ENCODE assay signal across 1 cellular context in genomic region chr1:26826261-26827201, GRCh38.
TF ChIP-seq lines count a peak whose summit lies in the region.

ZDHHC18 (plus strand) TSS chr1:26826688; CDS start chr1:26826805, 117 bp downstream.

TF ChIP-seq in GM12878, 131 proteins besides CTCF, POLR2A, EP300 and RAD21 (continued from another document):
- TF ChIP-seq ZNF592 (IDR thresholded peaks at IDR 0.05), result no peak
- TF ChIP-seq SMARCA5 (IDR thresholded peaks at IDR 0.05), result peak; percentile 96
- peak; percentile 71; the same call in 1 of the 2 replicates for TF ChIP-seq GATAD2B (conservative IDR thresholded peaks at IDR 0.05; ENCODE audit: low read depth)
- TF ChIP-seq TAF1 (IDR thresholded peaks at IDR 0.05; ENCODE audit: borderline replicate concordance, low read depth, low read length), result peak; percentile 55; the same call in 1 of the 2 replicates
- TF ChIP-seq, protein P1, sequence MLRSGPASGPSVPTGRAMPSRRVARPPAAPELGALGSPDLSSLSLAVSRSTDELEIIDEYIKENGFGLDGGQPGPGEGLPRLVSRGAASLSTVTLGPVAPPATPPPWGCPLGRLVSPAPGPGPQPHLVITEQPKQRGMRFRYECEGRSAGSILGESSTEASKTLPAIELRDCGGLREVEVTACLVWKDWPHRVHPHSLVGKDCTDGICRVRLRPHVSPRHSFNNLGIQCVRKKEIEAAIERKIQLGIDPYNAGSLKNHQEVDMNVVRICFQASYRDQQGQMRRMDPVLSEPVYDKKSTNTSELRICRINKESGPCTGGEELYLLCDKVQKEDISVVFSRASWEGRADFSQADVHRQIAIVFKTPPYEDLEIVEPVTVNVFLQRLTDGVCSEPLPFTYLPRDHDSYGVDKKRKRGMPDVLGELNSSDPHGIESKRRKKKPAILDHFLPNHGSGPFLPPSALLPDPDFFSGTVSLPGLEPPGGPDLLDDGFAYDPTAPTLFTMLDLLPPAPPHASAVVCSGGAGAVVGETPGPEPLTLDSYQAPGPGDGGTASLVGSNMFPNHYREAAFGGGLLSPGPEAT (IDR thresholded peaks at IDR 0.05; ENCODE audit: low read depth), result no peak
- TF ChIP-seq IKZF2 (IDR thresholded peaks at IDR 0.05), result 0 out of 4 replicates have a peak, but pooled peaks of 1 of the 2 experiments have one; percentile 14
- 0 out of 2 replicates have a peak, but pooled peaks have one; percentile 52 for TF ChIP-seq BACH1 (IDR thresholded peaks at IDR 0.05; ENCODE audit: borderline replicate concordance)
- TF ChIP-seq RB1 (IDR thresholded peaks at IDR 0.05; ENCODE audit: borderline replicate concordance), result peak; percentile 71; the same call in 1 of the 2 replicates
- peak; percentile 42; the same call in 1 of the 2 replicates for TF ChIP-seq DPF2 (IDR thresholded peaks at IDR 0.05)
- peak; percentile 85 for TF ChIP-seq YY1 (IDR thresholded peaks at IDR 0.05; ENCODE audit: low read depth, low read length)
- peak; percentile 65 for TF ChIP-seq NR2F1 (conservative IDR thresholded peaks at IDR 0.05)
- TF ChIP-seq NKRF (conservative IDR thresholded peaks at IDR 0.05), result 0 out of 2 replicates have a peak, but pooled peaks have one; percentile 23
- no peak for TF ChIP-seq RCOR1 (conservative IDR thresholded peaks at IDR 0.05; ENCODE audit: low read depth, low read length)
- 0 out of 2 replicates have a peak, but pooled peaks have one; percentile 14 for TF ChIP-seq NR2C1 (IDR thresholded peaks at IDR 0.05)
- 0 out of 4 replicates have a peak, but pooled peaks of 1 of the 2 experiments have one; percentile 4 for TF ChIP-seq SRF (IDR thresholded peaks at IDR 0.05; ENCODE audit: low read depth in 2 of 2, low read length in 2 of 2)
- peak; percentile 34; the same call in 1 of the 2 replicates for TF ChIP-seq ZNF687 (IDR thresholded peaks at IDR 0.05)
- no peak for TF ChIP-seq SUZ12 (IDR thresholded peaks at IDR 0.05; ENCODE audit: unreplicated experiment)
- TF ChIP-seq ZBTB40 (IDR thresholded peaks at IDR 0.05; ENCODE audit: borderline replicate concordance), result peak; percentile 42; the same call in 1 of the 2 replicates
- TF ChIP-seq ZSCAN29 (IDR thresholded peaks at IDR 0.05), result 0 out of 2 replicates have a peak, but pooled peaks have one; percentile 31
- TF ChIP-seq HCFC1 (IDR thresholded peaks at IDR 0.05; ENCODE audit: low read length), result no peak
- no peak for TF ChIP-seq HSF1 (IDR thresholded peaks at IDR 0.05; ENCODE audit: low read depth, low read length)
- TF ChIP-seq BHLHE40 (IDR thresholded peaks at IDR 0.05; ENCODE audit: borderline replicate concordance in 1 of 2, low read depth in 2 of 2, low read length in 1 of 2), result peak in 1 of 2 experiments; percentile 46; a peak in 2 of 4 replicates
- TF ChIP-seq IKZF1 (conservative IDR thresholded peaks at IDR 0.05), result peak; percentile 65
